In genomic region chr1:51814513-51814912, GRCh38 we compare ENCODE assay signal across 24 cellular contexts.
"Had no signal": no experiment of that assay in that cellular context is flagged by ENCODE, and none has a peak within 500 bp of the region (broad histone marks: within the 10 kb centered on the region; RNA-seq: fewer than 3 reads in every experiment).

No MANE protein-coding gene starts in this region.

- ATAC-seq: Right ventricle myocardium inferior, SK-N-SH treated with all-trans-retinoic acid at 6 μM for 48 hours had no signal

- H3K9me3 Mint-ChIP-seq: IgD-negative memory B cell had no signal

- H2AFZ ChIP-seq: PC-9 had no signal

- H3K4me1 ChIP-seq: Peyer's patch, SJCRH30 had no signal

- FAIRE-seq: HTR-8/SVneo had no signal

- DNase-seq: KBM-7; NCI-H1048; NCI-H1105; NCI-H1417 treated with DMSO at 0.1 percent for 48 hours; NCI-H146; NCI-H1694 treated with DMSO at 0.1 percent for 48 hours; NCI-H1930; NCI-H2081; NCI-H2107; NCI-H2227 treated with DMSO at 0.1 percent for 48 hours; NCI-H524; NCI-H526 treated with DMSO at 0.1 percent for 48 hours; NCI-H748 treated with DMSO at 0.1 percent for 48 hours; NK-92 treated with Interleukin-12 subunit alpha and Interleukin-12 subunit beta, amount 100 ng/mL, for 24 hours; OCI-M1; PC-9; Peyer's patch; SHP77 treated with DMSO at 0.1 percent for 48 hours; SJCRH30 had no signal

- H3K4me1 Mint-ChIP-seq: IgD-negative memory B cell had no signal

- H3K4me3 ChIP-seq: PC-9, Peyer's patch, SJCRH30 had no signal

- H3K4me3 Mint-ChIP-seq: IgD-negative memory B cell had no signal

- H3K4me2 ChIP-seq: PC-9 had no signal

- H3K27me3 ChIP-seq: Peyer's patch, SJCRH30 had no signal

- H3K27me3 Mint-ChIP-seq: IgD-negative memory B cell had no signal

- H3K9me3 ChIP-seq: Peyer's patch, SJCRH30 had no signal

- H3K27ac ChIP-seq: HL-60, PC-9, Peyer's patch, SJCRH30 had no signal

- H3K27ac Mint-ChIP-seq: IgD-negative memory B cell had no signal
